In genomic region chr1:43597721-43598120, GRCh38 we compare ENCODE assay signal across 22 cellular contexts. TPM values are rescaled to one million over a fixed set of nuclear protein-coding genes. Genes with fewer than 3 reads are reported as not detected.
DNase-seq lines count a peak whose midpoint lies in the region; ATAC-seq and TF ChIP-seq lines count a peak whose summit lies in the region.
"Had no signal": no experiment of that assay in that cellular context is flagged by ENCODE, and none has a peak within 500 bp of the region (broad histone marks: within the 10 kb centered on the region; RNA-seq: fewer than 3 reads in every experiment).

No MANE protein-coding gene starts in this region.

- CTCF ChIA-PET in mammary epithelial cell (lab: Charles Lee; ENCODE audit: low non-redundant PET) (no interaction called here), MCF 10A (lab: Yijun Ruan, JAX) (no interaction called here), RWPE1 (lab: Yijun Ruan, JAX) (interaction anchor here (0.6 kb wide), 1 partner anchor 40 kb away, joined by 3 read pairs; no protein-coding TSS in a partner anchor)

- in situ Hi-C loops in mammary epithelial cell (cut with MboI; ENCODE audit: low sequenced_read_pairs in 2 of 2) = no loop called here

- POLR2A ChIA-PET in MCF 10A (lab: Yijun Ruan, JAX) (no interaction called here), RWPE1 (lab: Yijun Ruan, JAX; ENCODE audit: low non-redundant PET) (no interaction called here)

- intact Hi-C loops in mammary epithelial cell (cut with micrococcal nuclease) (no loop called here), MCF 10A (cut with micrococcal nuclease) (no loop called here)

- dilution Hi-C loops in mammary epithelial cell (cut with HindIII; ENCODE audit: low sequenced_read_pairs) = no loop called here

- no peaks in the 10 kb centered on the region for H4K20me1 ChIP-seq in mammary epithelial cell (ENCODE audit: insufficient read depth, low read length)

- no peaks in the 10 kb centered on the region for H3K9me3 Mint-ChIP-seq in MCF 10A (ENCODE audit: unreplicated experiment)
- H3K9me3 Mint-ChIP-seq in stimulated activated memory B cell treated with anti-CD40 and anti-IgM and Interleukin-4, amounts not matched to agents 10 μg/mL and 1 μg/mL and 100 μg/mL, for 72 hours = no peaks in the 10 kb centered on the region
- H3K9me3 Mint-ChIP-seq: CD4-positive, alpha-beta T cell; CD8-positive, alpha-beta T cell had no signal

- TF ChIP-seq CTCF in mammary epithelial cell (conservative IDR thresholded peaks at IDR 0.05 in 1 of 2, IDR thresholded peaks at IDR 0.05 in 1 of 2; ENCODE audit: extremely low read depth in 1 of 2, insufficient read depth in 1 of 2, low read depth in 1 of 2, low read length in 2 of 2) (no peak), MCF 10A (IDR thresholded peaks at IDR 0.05; ENCODE audit: unreplicated experiment) (no peak), RWPE1 (conservative IDR thresholded peaks at IDR 0.05; ENCODE audit: low read depth) (no peak)

- H3K4me1 ChIP-seq in mammary epithelial cell (ENCODE audit: insufficient read depth, low read length) = peaks cover 4% of the 10 kb centered on the region
- H3K4me1 ChIP-seq: A549; BLaER1 treated with 17β-estradiol and CSF1 and Interleukin-3, amounts not matched to agents 10 nM and 100 nM had no signal

- H3K27me3 Mint-ChIP-seq in MCF 10A (ENCODE audit: insufficient read depth, unreplicated experiment) = no peaks in the 10 kb centered on the region
- peaks cover 6% of the 10 kb centered on the region for H3K27me3 Mint-ChIP-seq in stimulated activated memory B cell treated with anti-CD40 and anti-IgM and Interleukin-4, amounts not matched to agents 10 μg/mL and 1 μg/mL and 100 μg/mL, for 72 hours
- H3K27me3 Mint-ChIP-seq: B cell; CD4-positive, alpha-beta T cell had no signal

- BruUV-seq in mammary epithelial cell (replicated peaks; lab: Mats Ljungman, UMichigan) (TSS peak; percentile 14), MCF 10A (replicated peaks; lab: Mats Ljungman, UMichigan) (no TSS peak)

- no peaks in the 10 kb centered on the region for H3K79me2 ChIP-seq in mammary epithelial cell (ENCODE audit: insufficient read depth, low read length)

- H3K4me3 Mint-ChIP-seq in MCF 10A (ENCODE audit: unreplicated experiment) = no peak overlapping the region
- no peak overlapping the region for H3K4me3 Mint-ChIP-seq in stimulated activated memory B cell treated with anti-CD40 and anti-IgM and Interleukin-4, amounts not matched to agents 10 μg/mL and 1 μg/mL and 100 μg/mL, for 72 hours
- H3K4me3 Mint-ChIP-seq: B cell; CD4-positive, alpha-beta T cell; CD8-positive, alpha-beta T cell had no signal

- H3K36me3 ChIP-seq in mammary epithelial cell (ENCODE audit: insufficient read depth, low read length) = peaks cover 11% of the 10 kb centered on the region

- no peaks in the 10 kb centered on the region for H3K27me3 ChIP-seq in mammary epithelial cell (ENCODE audit: insufficient read depth, low read length)
- H3K27me3 ChIP-seq: BLaER1 treated with 17β-estradiol and CSF1 and Interleukin-3, amounts not matched to agents 10 nM and 100 nM had no signal

- WGBS in mammary epithelial cell (ENCODE audit: low coverage, missing lambda C conversion rate) = 94% methylated on average over 28 of the region's 31 CpGs

- no peak overlapping the region for H3K27ac Mint-ChIP-seq in MCF 10A (ENCODE audit: low read depth, unreplicated experiment)
- no peak overlapping the region for H3K27ac Mint-ChIP-seq in stimulated activated memory B cell treated with anti-CD40 and anti-IgM and Interleukin-4, amounts not matched to agents 10 μg/mL and 1 μg/mL and 100 μg/mL, for 72 hours
- H3K27ac Mint-ChIP-seq: B cell; CD4-positive, alpha-beta T cell; CD8-positive, alpha-beta T cell had no signal

- no peak overlapping the region for H3K9ac ChIP-seq in mammary epithelial cell (ENCODE audit: insufficient read depth, low read length)
- H3K9ac ChIP-seq: BLaER1 treated with 17β-estradiol and CSF1 and Interleukin-3, amounts not matched to agents 10 nM and 100 nM had no signal

- no peak overlapping the region for H3K4me2 ChIP-seq in mammary epithelial cell (ENCODE audit: insufficient read depth, low read depth, low read length)
- H3K4me2 ChIP-seq: A549; BLaER1 treated with 17β-estradiol and CSF1 and Interleukin-3, amounts not matched to agents 10 nM and 100 nM had no signal

- no peaks in the 10 kb centered on the region for H3K9me3 ChIP-seq in mammary epithelial cell (replicated peaks; ENCODE audit: insufficient read depth, low read length)
- H3K9me3 ChIP-seq: A549; BLaER1 treated with 17β-estradiol and CSF1 and Interleukin-3, amounts not matched to agents 10 nM and 100 nM had no signal

- H3K36me3 Mint-ChIP-seq in MCF 10A (ENCODE audit: insufficient read depth, unreplicated experiment) = peaks cover 11% of the 10 kb centered on the region
- H3K36me3 Mint-ChIP-seq in stimulated activated memory B cell treated with anti-CD40 and anti-IgM and Interleukin-4, amounts not matched to agents 10 μg/mL and 1 μg/mL and 100 μg/mL, for 72 hours = no peaks in the 10 kb centered on the region
- H3K36me3 Mint-ChIP-seq: CD8-positive, alpha-beta T cell had no signal

- no peak overlapping the region for H2AFZ ChIP-seq in mammary epithelial cell (ENCODE audit: low read depth, low read length)

- DNase-seq in mammary epithelial cell (no peak), MCF 10A (ENCODE audit: unreplicated experiment) (no peak), RWPE1 (ENCODE audit: low spot score) (no peak), NCI-H82 treated with DMSO at 0.1 percent for 48 hours (lab: John Stamatoyannopoulos, UW; ENCODE audit: unreplicated experiment) (no peak), COR-L47 (lab: John Stamatoyannopoulos, UW) (no peak)
- DNase-seq: AML-193; CD4-positive, alpha-beta T cell; CD8-positive, alpha-beta T cell; DMS 273 treated with DMSO at 0.1 percent for 48 hours; DMS153; DMS53; DMS79; DND-41; EL; GDM1 had no signal

- no peak overlapping the region for H3K27ac ChIP-seq in mammary epithelial cell (ENCODE audit: insufficient read depth, low read depth, low read length)
- 0 out of 2 replicates have a peak overlapping the region, but pooled peaks have one; percentile 50 for H3K27ac ChIP-seq in RWPE1
- H3K27ac ChIP-seq: 22Rv1; A549; BLaER1 treated with 17β-estradiol and CSF1 and Interleukin-3, amounts not matched to agents 10 nM and 100 nM; C4-2B had no signal

- H3K4me1 Mint-ChIP-seq in MCF 10A (ENCODE audit: insufficient read depth, unreplicated experiment) = no peaks in the 10 kb centered on the region
- H3K4me1 Mint-ChIP-seq in stimulated activated memory B cell treated with anti-CD40 and anti-IgM and Interleukin-4, amounts not matched to agents 10 μg/mL and 1 μg/mL and 100 μg/mL, for 72 hours = no peaks in the 10 kb centered on the region
- H3K4me1 Mint-ChIP-seq: B cell had no signal

- no peak overlapping the region for H3K4me3 ChIP-seq in mammary epithelial cell (replicated peaks in 1 of 3; ENCODE audit: insufficient read depth in 1 of 3, low read depth in 2 of 3, low read length in 3 of 3)
- H3K4me3 ChIP-seq: A549; BLaER1 treated with 17β-estradiol and CSF1 and Interleukin-3, amounts not matched to agents 10 nM and 100 nM; GM12878 had no signal

- ATAC-seq in stimulated activated memory B cell treated with anti-CD40 and anti-IgM and Interleukin-4, amounts not matched to agents 10 μg/mL and 1 μg/mL and 100 μg/mL, for 72 hours = peak; percentile 24
- ATAC-seq: A549; CD8-positive, alpha-beta T cell; GM12878 had no signal

RNA-seq across cellular contexts. Expression of gene KDM4A, which starts 52.2 kb away (rescaled TPM):
- total RNA-seq in mammary epithelial cell = 10 to 100 TPM; 52.5 to 59.7 TPM
- polyA plus RNA-seq in mammary epithelial cell = 18.3 TPM
- polyA minus RNA-seq in mammary epithelial cell = 85.9 TPM
- 42.5 and 48.1 TPM in 2 replicates for total RNA-seq in MCF 10A (2022)
